Comparison of ENCODE assay signal across 8 cellular contexts in the genomic region with DNA sequence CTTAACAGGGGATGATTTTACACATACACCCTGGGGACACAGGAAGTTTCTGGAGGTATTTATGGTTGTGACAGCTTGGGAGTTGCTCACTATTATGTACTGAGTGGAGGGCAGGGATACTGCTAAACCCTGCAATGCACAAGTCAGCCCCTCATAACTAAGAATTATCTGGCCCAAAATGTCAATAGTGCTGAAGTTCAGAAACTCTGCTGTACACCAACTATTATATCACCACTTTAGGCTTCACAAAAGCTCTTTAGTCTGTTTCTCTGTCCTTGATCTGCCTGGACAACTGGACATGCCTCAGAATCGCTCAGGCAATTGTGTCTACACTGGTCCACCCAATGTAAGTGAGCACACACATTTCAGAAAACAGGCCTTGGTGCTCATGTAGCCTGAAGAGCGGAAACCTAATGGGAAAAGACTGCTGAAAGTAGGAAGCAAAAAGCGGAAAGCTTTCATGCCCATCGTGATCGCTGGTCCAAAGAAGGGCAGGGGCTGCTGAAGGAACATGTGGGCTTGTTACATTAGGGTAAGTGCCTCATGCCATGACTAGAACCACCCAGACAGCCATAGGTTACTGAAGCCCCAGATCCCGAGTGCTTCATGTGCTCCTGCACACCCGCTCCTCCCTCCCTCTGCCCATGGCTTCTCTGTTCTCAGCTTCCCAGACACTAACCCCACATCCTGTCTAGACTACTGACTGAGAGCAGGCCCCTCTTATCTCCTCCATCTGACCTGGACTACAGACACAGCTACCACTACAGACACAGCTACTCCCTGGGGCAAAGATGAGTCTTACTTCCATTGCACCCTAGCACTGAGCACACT.
A peak's percentile ranks its signal among the peaks of the same experiment; 100 is the strongest.
DNase-seq lines count a peak whose midpoint lies in the region; ATAC-seq and TF ChIP-seq lines count a peak whose summit lies in the region.
"Had no signal": no experiment of that assay in that cellular context is flagged by ENCODE, and none has a peak within 500 bp of the region (broad histone marks: within the 10 kb centered on the region; RNA-seq: fewer than 3 reads in every experiment).

No MANE protein-coding gene starts in this region.

- no peaks in the 10 kb centered on the region for H3K9me3 ChIP-seq in PC-3 (ENCODE audit: low read length)
- H3K9me3 ChIP-seq in esophagus squamous epithelium = no peaks in the 10 kb centered on the region

- intact Hi-C loops in PC-3 (cut with micrococcal nuclease) = no loop called here
- intact Hi-C loops in esophagus squamous epithelium (cut with DNase I) = loop anchor here (10.0 kb wide), 1 partner anchor 528 kb away; no protein-coding TSS in a partner anchor

- H3K4me1 ChIP-seq in PC-3 (ENCODE audit: insufficient read depth, low read length) (peaks cover 13% of the 10 kb centered on the region), esophagus squamous epithelium (peaks cover 12 to 21% (median 13%) of the 10 kb centered on the region in 3 donors)

- no peak overlapping the region for H3K4me2 ChIP-seq in PC-3 (ENCODE audit: low read length)

- H4K20me1 ChIP-seq in PC-3 (ENCODE audit: low read length) = no peaks in the 10 kb centered on the region

- POLR2A ChIA-PET in PC-3 (lab: Charles Lee; ENCODE audit: unreplicated experiment) = no interaction called here

- in situ Hi-C loops in brain microvascular endothelial cell (cut with HindIII; ENCODE audit: low pct_ligation_motif_present, low sequenced_read_pairs) = no loop called here

- BruUV-seq in PC-3 (replicated peaks; lab: Mats Ljungman, UMichigan) = no TSS peak

- H3K79me2 ChIP-seq in PC-3 (ENCODE audit: low read length) = no peaks in the 10 kb centered on the region

- H2AFZ ChIP-seq in PC-3 (ENCODE audit: low read length) = no peak overlapping the region

- H3K4me3 ChIP-seq in PC-3 (ENCODE audit: low read length) = no peak overlapping the region
- no peak overlapping the region for H3K4me3 ChIP-seq in brain microvascular endothelial cell (ENCODE audit: low read depth, low read length)
- no peak overlapping the region for H3K4me3 ChIP-seq in esophagus squamous epithelium

- CTCF ChIA-PET in PC-3 (lab: Charles Lee) = no interaction called here

- no peak for DNase-seq in PC-3
- peak; percentile 79 for DNase-seq in brain microvascular endothelial cell
- peak; percentile 27 for DNase-seq in non-pigmented ciliary epithelial cell (ENCODE audit: low read depth)
- DNase-seq in esophagus squamous epithelium (lab: John Stamatoyannopoulos, UW) = no peak
- DNase-seq in GF-D8 (lab: John Stamatoyannopoulos, UW) = no peak
- DNase-seq: effector CD8-positive, alpha-beta T cell had no signal

- H3K9ac ChIP-seq in PC-3 (ENCODE audit: low read length) = no peak overlapping the region

- H3K27ac ChIP-seq in PC-3 (ENCODE audit: low read length) = no peak overlapping the region
- H3K27ac ChIP-seq in brain microvascular endothelial cell = no peak overlapping the region
- no peak overlapping the region for H3K27ac ChIP-seq in esophagus squamous epithelium

- 90 to 96% methylated on average over 7 of the region's 7 CpGs for WGBS in esophagus squamous epithelium, 2 donors

- H3K9me2 ChIP-seq in PC-3 (replicated peaks; ENCODE audit: low read length) = no peaks in the 10 kb centered on the region

- TF ChIP-seq CTCF in PC-3 (conservative IDR thresholded peaks at IDR 0.05; ENCODE audit: low read depth, low read length) = no peak
- TF ChIP-seq CTCF in brain microvascular endothelial cell (IDR thresholded peaks at IDR 0.05; ENCODE audit: low read depth, low read length, missing control alignments) = no peak
- TF ChIP-seq CTCF in esophagus squamous epithelium (IDR thresholded peaks at IDR 0.05) = no peak

- ATAC-seq in GM18907 (IDR thresholded peaks at IDR 0.05; ENCODE audit: unreplicated experiment) = peak; percentile 57
- peak; percentile 24; the same call in 1 of the 2 replicates for ATAC-seq in PC-3
- ATAC-seq in HG03378 (IDR thresholded peaks at IDR 0.05; ENCODE audit: unreplicated experiment) = no peak

- H3F3A ChIP-seq in PC-3 (ENCODE audit: low read length, unreplicated experiment) = no peaks in the 10 kb centered on the region

- no peak for TF ChIP-seq POLR2A in esophagus squamous epithelium (IDR thresholded peaks at IDR 0.05)

- H3K36me3 ChIP-seq in PC-3 (ENCODE audit: low read depth, low read length) (no peaks in the 10 kb centered on the region), brain microvascular endothelial cell (replicated peaks) (no peaks in the 10 kb centered on the region), esophagus squamous epithelium (no peaks in the 10 kb centered on the region)

- H3K27me3 ChIP-seq in PC-3 (ENCODE audit: low read length) (no peaks in the 10 kb centered on the region), brain microvascular endothelial cell (replicated peaks) (no peaks in the 10 kb centered on the region), esophagus squamous epithelium (no peaks in the 10 kb centered on the region)

Comparison
In these comparisons a context has a peak if more than half of its experiments do, and no peak if none do; other contexts are left out.
1. DNase-seq: peak in brain microvascular endothelial cell (single experiment) and non-pigmented ciliary epithelial cell (single experiment); none in PC-3 (single experiment), esophagus squamous epithelium (single experiment) and GF-D8 (single experiment).